In genomic region chr9:123654647-123655637, GRCh38 we compare ENCODE assay signal across 24 cellular contexts.
"Had no signal": no experiment of that assay in that cellular context is flagged by ENCODE, and none has a peak within 500 bp of the region (broad histone marks: within the 10 kb centered on the region; RNA-seq: fewer than 3 reads in every experiment).

No MANE protein-coding gene starts in this region.

- ATAC-seq: gastrocnemius medialis; mucosa of descending colon; natural killer cell treated with Interleukin-12 subunit alpha and Interleukin-12 subunit beta and Interleukin-15 and Interleukin-18, amount 100 ng/mL, for 72 hours; right cardiac atrium; stimulated activated naive B cell treated with anti-CD40 and anti-IgM and Interleukin-4, amounts not matched to agents 10 μg/mL and 1 μg/mL and 100 μg/mL, for 72 hours had no signal

- H3K9me3 Mint-ChIP-seq: activated CD4-positive, alpha-beta memory T cell treated with anti-CD3 and anti-CD28 coated beads for 36 hours; activated T-cell treated with anti-CD3 and anti-CD28 coated beads, Interleukin-2, amount 50 U/mL, for 24 hours; central memory CD8-positive, alpha-beta T cell; natural killer cell treated with Interleukin-12 subunit alpha and Interleukin-12 subunit beta and Interleukin-15 and Interleukin-18, amount 100 ng/mL, for 72 hours; stimulated activated naive B cell treated with anti-CD40 and anti-IgM and Interleukin-4, amounts not matched to agents 10 μg/mL and 1 μg/mL and 100 μg/mL, for 72 hours; T-helper 2 cell treated with Interferon-gamma antibody and Interleukin-4, amounts not matched to agents 5 μg/mL and 100 μg/mL, for 36 hours had no signal

- DNase-seq: activated CD4-positive, alpha-beta memory T cell treated with anti-CD3 and anti-CD28 coated beads for 36 hours; activated CD4-positive, alpha-beta T cell treated with anti-CD3 and anti-CD28 coated beads for 48 hours; activated CD8-positive, alpha-beta memory T cell treated with anti-CD3 and anti-CD28 coated beads, Interleukin-2, amount 50 U/mL, for 48 hours; activated gamma-delta T cell; activated naive CD4-positive, alpha-beta T cell treated with anti-CD3 and anti-CD28 coated beads, Interleukin-2, amount 50 U/mL, for 16 hours; activated T-cell treated with anti-CD3 and anti-CD28 coated beads, Interleukin-2, amount 50 U/mL, for 24 hours; colonic mucosa; effector CD8-positive, alpha-beta T cell; gastrocnemius medialis; glutamatergic neuron; islet precursor cell; left ventricle myocardium inferior; mucosa of descending colon; right cardiac atrium; stimulated activated CD4-positive, alpha-beta T cell treated with anti-CD3 and anti-CD28 coated beads, Interleukin-15, amount 100 ng/mL, for 24 hours; stimulated activated CD4-positive, alpha-beta T cell treated with anti-CD3 and anti-CD28 coated beads, Interleukin-2, amount 100 ng/mL, for 24 hours; stimulated activated naive B cell treated with anti-CD40 and anti-IgM and Interleukin-4, amounts not matched to agents 10 μg/mL and 1 μg/mL and 100 μg/mL, for 72 hours; stomach; transverse colon had no signal

- H3K27ac ChIP-seq: colonic mucosa, gastrocnemius medialis, hepatocyte, left ventricle myocardium inferior, stomach, transverse colon had no signal

- H3K27me3 ChIP-seq: colonic mucosa, gastrocnemius medialis, stomach, transverse colon had no signal

- H3K4me1 ChIP-seq: colonic mucosa, gastrocnemius medialis, left ventricle myocardium inferior, stomach had no signal

- H3K27me3 Mint-ChIP-seq: activated CD4-positive, alpha-beta memory T cell treated with anti-CD3 and anti-CD28 coated beads for 36 hours; activated T-cell treated with anti-CD3 and anti-CD28 coated beads, Interleukin-2, amount 50 U/mL, for 24 hours; central memory CD8-positive, alpha-beta T cell; natural killer cell treated with Interleukin-12 subunit alpha and Interleukin-12 subunit beta and Interleukin-15 and Interleukin-18, amount 100 ng/mL, for 72 hours; stimulated activated naive B cell treated with anti-CD40 and anti-IgM and Interleukin-4, amounts not matched to agents 10 μg/mL and 1 μg/mL and 100 μg/mL, for 72 hours had no signal

- H3K4me3 ChIP-seq: colonic mucosa, gastrocnemius medialis, hepatocyte, left ventricle myocardium inferior, lung, mucosa of descending colon, stomach, transverse colon had no signal

- H3K4me1 Mint-ChIP-seq: central memory CD8-positive, alpha-beta T cell had no signal

- H3K9me3 ChIP-seq: colonic mucosa, gastrocnemius medialis, left ventricle myocardium inferior, mucosa of descending colon, stomach, transverse colon had no signal

- H3K4me3 Mint-ChIP-seq: activated CD4-positive, alpha-beta memory T cell treated with anti-CD3 and anti-CD28 coated beads for 36 hours; activated T-cell treated with anti-CD3 and anti-CD28 coated beads, Interleukin-2, amount 50 U/mL, for 24 hours; central memory CD8-positive, alpha-beta T cell; natural killer cell treated with Interleukin-12 subunit alpha and Interleukin-12 subunit beta and Interleukin-15 and Interleukin-18, amount 100 ng/mL, for 72 hours; stimulated activated naive B cell treated with anti-CD40 and anti-IgM and Interleukin-4, amounts not matched to agents 10 μg/mL and 1 μg/mL and 100 μg/mL, for 72 hours; T-helper 2 cell treated with Interferon-gamma antibody and Interleukin-4, amounts not matched to agents 5 μg/mL and 100 μg/mL, for 36 hours had no signal

- H3K36me3 ChIP-seq: colonic mucosa, gastrocnemius medialis, transverse colon had no signal

- H3K27ac Mint-ChIP-seq: activated CD4-positive, alpha-beta memory T cell treated with anti-CD3 and anti-CD28 coated beads for 36 hours; activated T-cell treated with anti-CD3 and anti-CD28 coated beads, Interleukin-2, amount 50 U/mL, for 24 hours; natural killer cell treated with Interleukin-12 subunit alpha and Interleukin-12 subunit beta and Interleukin-15 and Interleukin-18, amount 100 ng/mL, for 72 hours; T-helper 2 cell treated with Interferon-gamma antibody and Interleukin-4, amounts not matched to agents 5 μg/mL and 100 μg/mL, for 36 hours had no signal
